In the genomic region with DNA sequence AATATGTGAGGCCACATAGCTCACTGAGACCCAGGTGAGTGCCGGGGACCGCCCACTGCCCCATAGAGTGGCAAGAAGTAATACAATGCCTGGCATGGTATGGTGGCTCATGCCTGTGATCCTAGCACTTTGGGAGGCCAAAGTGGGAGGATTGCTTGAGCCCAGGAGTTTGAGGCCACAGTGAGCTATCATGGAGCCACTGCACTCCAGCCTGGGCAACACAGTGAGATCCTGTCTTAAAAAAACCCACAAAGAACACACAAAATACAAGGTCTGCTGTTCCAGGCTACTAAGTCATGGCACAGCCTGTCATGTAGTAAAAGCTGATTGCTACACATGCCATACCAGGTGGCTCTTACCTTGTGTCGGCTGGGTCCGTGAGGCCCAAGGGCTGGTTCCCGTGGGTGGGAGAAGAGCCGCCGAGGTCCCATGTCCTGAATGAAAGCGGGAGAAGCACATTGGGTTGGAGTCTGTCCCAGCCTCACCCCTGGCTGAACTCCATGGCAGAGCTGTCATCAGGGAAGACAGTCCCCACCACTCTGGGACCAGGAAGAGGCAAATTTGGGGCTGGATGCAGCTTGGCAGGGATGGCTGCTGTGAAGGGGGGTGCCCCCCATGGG, we compare ENCODE assay signal across 28 cellular contexts. TPM values are rescaled to one million over a fixed set of nuclear protein-coding genes. Genes with fewer than 3 reads are reported as not detected.
"Had no signal": no experiment of that assay in that cellular context is flagged by ENCODE, and none has a peak within 500 bp of the region (broad histone marks: within the 10 kb centered on the region; RNA-seq: fewer than 3 reads in every experiment).

No MANE protein-coding gene starts in this region.

- H3K27me3 ChIP-seq: body of pancreas, breast epithelium, MG63, SJCRH30 had no signal

- H3K9me3 Mint-ChIP-seq: activated CD4-positive, alpha-beta memory T cell treated with anti-CD3 and anti-CD28 coated beads for 36 hours; activated CD4-positive, alpha-beta T cell treated with anti-CD3 and anti-CD28 coated beads, Interleukin-2, amount 10 ng/mL, durations not matched to agents 7 days and 5 days; activated naive CD4-positive, alpha-beta T cell treated with anti-CD3 and anti-CD28 coated beads, Interleukin-2, amount 50 U/mL, for 24 hours; activated naive CD8-positive, alpha-beta T cell treated with anti-CD3 and anti-CD28 coated beads, Interleukin-2, amount 10 ng/mL, durations not matched to agents 7 days and 5 days; activated T-cell treated with anti-CD3 and anti-CD28 coated beads, Interleukin-2, amount 50 U/mL, for 4 hours; activated T-helper 1 cell treated with anti-CD3 and anti-CD28 coated beads, Interleukin-12 subunit alpha, Interleukin-12 subunit beta, Interleukin-2, Interleukin-4 antibody, amounts not matched to agents 30 ng/mL and 10 ng/mL and 1 ng/mL, durations not matched to agents 14 hours and 24 hours and 36 hours; IgD-negative memory B cell had no signal

- H3K9me3 ChIP-seq: body of pancreas, breast epithelium, MG63, SJCRH30 had no signal

- DNase-seq: activated CD4-positive, alpha-beta memory T cell treated with anti-CD3 and anti-CD28 coated beads for 36 hours; activated CD4-positive, alpha-beta T cell treated with anti-CD3 and anti-CD28 coated beads for 36 hours; activated CD4-positive, alpha-beta T cell treated with anti-CD3 and anti-CD28 coated beads, Interleukin-2, amount 10 ng/mL, durations not matched to agents 7 days and 5 days; activated CD8-positive, alpha-beta memory T cell treated with anti-CD3 and anti-CD28 coated beads, Interleukin-2, amount 50 U/mL, for 4 hours; activated naive CD8-positive, alpha-beta T cell treated with anti-CD3 and anti-CD28 coated beads, Interleukin-2, amount 10 ng/mL, durations not matched to agents 7 days and 5 days; activated T-cell treated with anti-CD3 and anti-CD28 coated beads for 4 hours; activated T-cell treated with anti-CD3 and anti-CD28 coated beads, Interleukin-2, amount 50 U/mL, for 4 hours; amygdala; body of pancreas; Kasumi-1; KG1; MG63; NCI-H1048; NCI-H1436 treated with DMSO at 0.1 percent for 48 hours; NCI-H1694 treated with DMSO at 0.1 percent for 48 hours; NCI-H2029; NCI-H345; NCI-H524 treated with DMSO at 0.1 percent for 48 hours; SHP77; SJCRH30; T1000; WERI-Rb-1 had no signal

- ATAC-seq: activated CD4-positive, alpha-beta T cell treated with anti-CD3 and anti-CD28 coated beads for 36 hours; activated T-cell treated with anti-CD3 and anti-CD28 coated beads, Interleukin-2, amount 50 U/mL, for 4 hours; body of pancreas; Panc1 had no signal

- H3K27ac ChIP-seq: body of pancreas, breast epithelium, SJCRH30, SK-N-MC, WERI-Rb-1 had no signal

- H3K4me3 ChIP-seq: body of pancreas, breast epithelium, MG63, SJCRH30, SK-N-MC had no signal

- H3K27ac Mint-ChIP-seq: activated CD4-positive, alpha-beta memory T cell treated with anti-CD3 and anti-CD28 coated beads for 36 hours; activated CD4-positive, alpha-beta T cell treated with anti-CD3 and anti-CD28 coated beads for 36 hours; activated CD4-positive, alpha-beta T cell treated with anti-CD3 and anti-CD28 coated beads, Interleukin-2, amount 10 ng/mL, durations not matched to agents 7 days and 5 days; activated naive CD4-positive, alpha-beta T cell treated with anti-CD3 and anti-CD28 coated beads, Interleukin-2, amount 50 U/mL, for 24 hours; activated naive CD8-positive, alpha-beta T cell treated with anti-CD3 and anti-CD28 coated beads, Interleukin-2, amount 10 ng/mL, durations not matched to agents 7 days and 5 days; activated T-helper 1 cell treated with anti-CD3 and anti-CD28 coated beads, Interleukin-12 subunit alpha, Interleukin-12 subunit beta, Interleukin-2, Interleukin-4 antibody, amounts not matched to agents 30 ng/mL and 10 ng/mL and 1 ng/mL, durations not matched to agents 14 hours and 24 hours and 36 hours had no signal

- H3K36me3 Mint-ChIP-seq: IgD-negative memory B cell had no signal

- H3K4me1 ChIP-seq: breast epithelium had no signal

- H3K27me3 Mint-ChIP-seq: activated CD4-positive, alpha-beta memory T cell treated with anti-CD3 and anti-CD28 coated beads for 36 hours; activated CD4-positive, alpha-beta T cell treated with anti-CD3 and anti-CD28 coated beads for 36 hours; activated CD4-positive, alpha-beta T cell treated with anti-CD3 and anti-CD28 coated beads, Interleukin-2, amount 10 ng/mL, durations not matched to agents 7 days and 5 days; activated naive CD4-positive, alpha-beta T cell treated with anti-CD3 and anti-CD28 coated beads, Interleukin-2, amount 50 U/mL, for 24 hours; activated naive CD8-positive, alpha-beta T cell treated with anti-CD3 and anti-CD28 coated beads, Interleukin-2, amount 10 ng/mL, durations not matched to agents 7 days and 5 days; IgD-negative memory B cell had no signal

- H3K4me3 Mint-ChIP-seq: activated CD4-positive, alpha-beta memory T cell treated with anti-CD3 and anti-CD28 coated beads for 36 hours; activated CD4-positive, alpha-beta T cell treated with anti-CD3 and anti-CD28 coated beads for 36 hours; activated CD4-positive, alpha-beta T cell treated with anti-CD3 and anti-CD28 coated beads, Interleukin-2, amount 10 ng/mL, durations not matched to agents 7 days and 5 days; activated naive CD4-positive, alpha-beta T cell treated with anti-CD3 and anti-CD28 coated beads, Interleukin-2, amount 50 U/mL, for 24 hours; activated naive CD8-positive, alpha-beta T cell treated with anti-CD3 and anti-CD28 coated beads, Interleukin-2, amount 10 ng/mL, durations not matched to agents 7 days and 5 days; activated T-cell treated with anti-CD3 and anti-CD28 coated beads, Interleukin-2, amount 50 U/mL, for 4 hours; activated T-helper 1 cell treated with anti-CD3 and anti-CD28 coated beads, Interleukin-12 subunit alpha, Interleukin-12 subunit beta, Interleukin-2, Interleukin-4 antibody, amounts not matched to agents 30 ng/mL and 10 ng/mL and 1 ng/mL, durations not matched to agents 14 hours and 24 hours and 36 hours; IgD-negative memory B cell had no signal

RNA-seq across cellular contexts. Expression of a gene that starts 29.2 kb away (rescaled TPM):
- polyA plus RNA-seq: IgD-negative memory B cell had no signal
